Comparison of ENCODE assay signal across 37 cellular contexts in the genomic region with DNA sequence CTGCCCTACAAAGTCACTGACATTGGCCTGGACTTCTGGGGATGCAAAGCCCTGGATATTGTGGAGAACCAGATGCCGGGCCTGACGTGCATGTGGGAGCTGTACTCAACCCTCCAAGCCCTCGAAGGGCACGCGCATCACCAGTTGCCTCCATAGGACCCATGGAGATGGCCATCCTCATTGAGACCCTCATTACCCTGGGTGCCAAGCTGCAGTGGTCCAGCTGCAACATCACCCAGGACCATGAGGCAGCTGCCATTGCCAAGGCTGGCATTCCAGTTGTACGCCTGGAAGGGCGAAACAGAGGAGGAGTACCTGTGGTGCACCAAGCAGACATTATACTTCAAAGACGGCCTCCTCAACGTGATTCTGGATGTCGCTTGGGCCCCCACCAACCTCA. TPM values are rescaled to one million over a fixed set of nuclear protein-coding genes. Genes with fewer than 3 reads are reported as not detected.
"Had no signal": no experiment of that assay in that cellular context is flagged by ENCODE, and none has a peak within 500 bp of the region (broad histone marks: within the 10 kb centered on the region; RNA-seq: fewer than 3 reads in every experiment).

No MANE protein-coding gene starts in this region.

- H3K9me3 ChIP-seq: MG63 had no signal

- H3K4me3 ChIP-seq: MG63 had no signal

- DNase-seq: Karpas-422, Kasumi-1, MG63, MM.1S, MV-4-11, NCI-H1048, NCI-H1092, NCI-H1092 treated with DMSO at 0.1 percent for 48 hours, NCI-H1105, NCI-H1105 treated with DMSO at 0.1 percent for 48 hours, NCI-H1417, NCI-H1417 treated with DMSO at 0.1 percent for 48 hours, NCI-H1436, NCI-H1436 treated with DMSO at 0.1 percent for 48 hours, NCI-H146, NCI-H1694, NCI-H1694 treated with DMSO at 0.1 percent for 48 hours, NCI-H187, NCI-H187 treated with DMSO at 0.1 percent for 48 hours, NCI-H1930, NCI-H2029, NCI-H2029 treated with DMSO at 0.1 percent for 48 hours, NCI-H2081, NCI-H2081 treated with DMSO at 0.1 percent for 48 hours, NCI-H2107, NCI-H2171, NCI-H2171 treated with DMSO at 0.1 percent for 48 hours, NCI-H2227 treated with DMSO at 0.1 percent for 48 hours, NCI-H226, NCI-H345, NCI-H446, NCI-H446 treated with DMSO at 0.1 percent for 48 hours, NCI-H510A, NCI-H510A treated with DMSO at 0.1 percent for 48 hours, NCI-H524 had no signal

- H3K36me3 ChIP-seq: MG63 had no signal

- H3K27me3 ChIP-seq: MG63 had no signal

RNA-seq across cellular contexts. Expression of gene CCDC83, which starts 1.9 kb away (rescaled TPM):
- total RNA-seq: MCF 10A, NCI-H460 had no signal
